Comparison of ENCODE assay signal across 1 cellular context in genomic region chr12:100016304-100016703, GRCh38. TPM values are rescaled to one million over a fixed set of nuclear protein-coding genes. Genes with fewer than 3 reads are reported as not detected.
"Had no signal": no experiment of that assay in that cellular context is flagged by ENCODE, and none has a peak within 500 bp of the region (broad histone marks: within the 10 kb centered on the region; RNA-seq: fewer than 3 reads in every experiment).

No MANE protein-coding gene starts in this region.

RNA-seq across cellular contexts. Expression of gene ANKS1B, which starts 31.6 kb away (rescaled TPM):
- total RNA-seq: GM23248 had no signal
- polyA plus RNA-seq: GM23248 had no signal
